In the genomic region with DNA sequence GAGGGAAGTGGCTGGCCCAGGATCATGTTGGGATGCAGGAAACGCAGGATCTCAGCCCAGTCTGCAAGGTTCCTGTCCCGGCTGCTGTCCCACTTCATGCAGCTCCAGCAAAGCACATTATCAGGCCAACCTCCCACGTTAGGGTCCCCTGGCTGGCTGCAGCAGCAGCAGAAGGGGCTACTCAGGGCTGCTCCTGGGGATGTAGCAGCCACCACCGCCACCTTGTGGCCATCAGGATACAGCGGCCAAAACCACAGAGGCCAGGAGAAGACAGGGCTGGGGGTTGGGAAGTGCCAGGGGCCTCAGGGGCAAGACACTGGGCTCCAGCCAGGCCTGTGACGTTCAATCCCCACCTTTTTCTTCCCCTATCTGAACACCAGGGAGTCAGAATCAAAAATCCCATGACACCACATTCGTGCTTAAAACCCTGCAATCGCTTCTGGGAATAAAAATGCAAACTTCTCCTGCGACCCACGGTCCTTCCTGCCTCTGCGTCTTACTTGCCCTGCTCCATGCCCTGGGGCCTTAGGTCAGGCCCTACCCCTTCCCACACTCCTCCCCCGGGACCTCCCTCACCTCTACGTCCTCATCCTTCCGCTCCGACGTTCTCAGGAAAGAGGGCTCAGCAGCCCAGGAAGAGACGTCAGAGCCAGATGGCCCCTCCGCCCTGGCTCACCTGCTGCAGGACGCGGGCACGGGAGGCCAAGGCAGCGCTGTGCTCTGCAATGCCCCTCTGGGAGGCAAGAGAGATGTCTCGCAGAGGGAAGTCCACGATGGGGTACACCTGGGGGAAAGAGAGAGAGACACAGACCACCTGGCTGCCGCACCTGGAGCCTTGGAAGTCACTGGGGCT, we compare ENCODE assay signal across 8 cellular contexts. TPM values are rescaled to one million over a fixed set of nuclear protein-coding genes. Genes with fewer than 3 reads are reported as not detected.
A peak's percentile ranks its signal among the peaks of the same experiment; 100 is the strongest.
DNase-seq lines count a peak whose midpoint lies in the region; ATAC-seq and TF ChIP-seq lines count a peak whose summit lies in the region.

No MANE protein-coding gene starts in this region.

- no peaks in the 10 kb centered on the region for H3K27me3 ChIP-seq in upper lobe of left lung

- TF ChIP-seq POLR2A in upper lobe of left lung (IDR thresholded peaks at IDR 0.05): no peak

- peak overlapping the region in 1 of 2 donors; percentile 30 for H3K4me3 Mint-ChIP-seq in CD14-positive monocyte
- no peak overlapping the region for H3K4me3 Mint-ChIP-seq in nephron

- H3K27ac Mint-ChIP-seq in CD14-positive monocyte (peak overlapping the region in 1 of 7 donors; percentile 17), nephron (peak overlapping the region in 2 of 3 experiments; percentile 64 to 80)

- no peaks in the 10 kb centered on the region for H3K36me3 ChIP-seq in upper lobe of left lung

- TF ChIP-seq CTCF in CD14-positive monocyte (IDR thresholded peaks at IDR 0.05) (peak; percentile 84), fibroblast of pulmonary artery (IDR thresholded peaks at IDR 0.05; ENCODE audit: low read length, missing control alignments) (peak; percentile 94), nephron (IDR thresholded peaks at IDR 0.05; ENCODE audit: unreplicated experiment in 3 of 3) (peak; percentile 93 to 96 (median 94)), upper lobe of left lung (IDR thresholded peaks at IDR 0.05) (peak; percentile 80 to 92 (median 86))

- H3K4me3 ChIP-seq in fibroblast of pulmonary artery (replicated peaks; ENCODE audit: low read depth, low read length) (no peak overlapping the region), upper lobe of left lung (no peak overlapping the region)

- intact Hi-C loops in CD14-positive monocyte (cut with micrococcal nuclease): loop anchor here (5.0 to 10.0 kb wide), 2 partner anchors 178 to 181 kb away; no protein-coding TSS in a partner anchor

- TF ChIP-seq EP300 in upper lobe of left lung (IDR thresholded peaks at IDR 0.05): no peak

- no peak overlapping the region for H3K27ac ChIP-seq in upper lobe of left lung

- peak; percentile 86 for ATAC-seq in GM18867 (IDR thresholded peaks at IDR 0.05; ENCODE audit: unreplicated experiment)
- ATAC-seq in HG03025 (IDR thresholded peaks at IDR 0.05; ENCODE audit: low FRiP score, unreplicated experiment): peak; percentile 85
- peak; percentile 77 to 90 for ATAC-seq in upper lobe of left lung (ENCODE audit: low FRiP score in 2 of 2)

- no peak for DNase-seq in CD14-positive monocyte (ENCODE audit: low spot score)
- DNase-seq in NCI-H226: peak; percentile 49
- peak; percentile 74 for DNase-seq in activated CD8-positive, alpha-beta memory T cell treated with anti-CD3 and anti-CD28 coated beads, Interleukin-2, amount 50 U/mL, for 48 hours
- DNase-seq in fibroblast of pulmonary artery (ENCODE audit: low read depth): peak; percentile 72
- peak; percentile 59 to 62 for DNase-seq in upper lobe of left lung

- H3K4me1 ChIP-seq in upper lobe of left lung: peaks cover 10 to 17% (median 12%) of the 10 kb centered on the region in 4 donors

- H3K4me1 Mint-ChIP-seq in CD14-positive monocyte: peaks cover 4% of the 10 kb centered on the region
- H3K4me1 Mint-ChIP-seq in nephron: peaks cover 15% of the 10 kb centered on the region

- no peaks in the 10 kb centered on the region for H3K36me3 Mint-ChIP-seq in CD14-positive monocyte
- no peaks in the 10 kb centered on the region for H3K36me3 Mint-ChIP-seq in nephron (ENCODE audit: low read depth)

- H3K27me3 Mint-ChIP-seq in CD14-positive monocyte (ENCODE audit: low read depth in 3 of 3) (peaks cover 3 to 7% (median 4%) of the 10 kb centered on the region in 3 donors), nephron (ENCODE audit: low read depth) (no peaks in the 10 kb centered on the region)

- peaks cover 0 to 13% (median 7%) of the 10 kb centered on the region in 7 donors for H3K9me3 Mint-ChIP-seq in CD14-positive monocyte
- H3K9me3 Mint-ChIP-seq in nephron: peaks cover 2% of the 10 kb centered on the region

- no peaks in the 10 kb centered on the region for H3K9me3 ChIP-seq in upper lobe of left lung

- WGBS in upper lobe of left lung, 2 donors: 35 to 51% methylated on average over 23 to 25 of the region's 25 CpGs

RNA-seq across cellular contexts. Expression of a gene that starts 21.5 kb away (rescaled TPM):
- polyA plus RNA-seq in CD14-positive monocyte: not detected
- under 1 TPM in 2 of 6 donors, not detected in 4; 0.22 to 0.79 TPM for total RNA-seq in upper lobe of left lung
